Comparison of ENCODE assay signal across 32 cellular contexts in the genomic region with DNA sequence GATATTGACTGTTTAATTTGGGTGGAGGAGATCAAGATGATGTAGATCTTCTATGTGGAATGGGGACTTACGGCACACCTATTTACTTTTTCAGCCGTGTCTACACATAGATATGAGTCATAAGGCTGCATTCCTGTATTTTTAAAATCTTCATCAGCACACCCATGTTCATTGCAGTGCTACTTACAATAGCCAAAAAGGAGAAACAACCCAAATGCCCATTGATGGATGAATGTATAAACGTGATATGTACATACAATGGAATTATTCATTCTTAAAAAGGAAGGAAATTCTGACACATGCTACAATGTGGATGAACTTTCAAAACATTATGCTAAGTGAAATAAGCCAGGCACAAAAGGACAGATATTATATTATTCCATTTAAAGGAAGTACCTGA.
"Had no signal": no experiment of that assay in that cellular context is flagged by ENCODE, and none has a peak within 500 bp of the region (broad histone marks: within the 10 kb centered on the region; RNA-seq: fewer than 3 reads in every experiment).

No MANE protein-coding gene starts in this region.

- H3K9me3 ChIP-seq: Peyer's patch had no signal

- FAIRE-seq: K562 had no signal

- H3K27ac Mint-ChIP-seq: activated CD4-positive, alpha-beta T cell treated with anti-CD3 and anti-CD28 coated beads, Interleukin-2, amount 10 ng/mL, durations not matched to agents 24 days and 14 days; activated CD8-positive, alpha-beta T cell treated with anti-CD3 and anti-CD28 coated beads for 36 hours; activated naive CD4-positive, alpha-beta T cell treated with anti-CD3 and anti-CD28 coated beads, Interleukin-2, amount 50 U/mL, for 72 hours; activated naive CD8-positive, alpha-beta T cell treated with anti-CD3 and anti-CD28 coated beads, Interleukin-2, amount 50 U/mL, for 24 hours; activated T-cell treated with anti-CD3 and anti-CD28 coated beads, Interleukin-2, amount 50 U/mL, for 72 hours; activated T-helper 17 cell treated with anti-CD3 and anti-CD28 coated beads, Interleukin-2, amount 50 U/mL, for 72 hours; T-cell had no signal

- H3K4me3 ChIP-seq: K562 had no signal

- H3K9me3 Mint-ChIP-seq: activated CD8-positive, alpha-beta T cell treated with anti-CD3 and anti-CD28 coated beads for 36 hours had no signal

- H3K27me3 ChIP-seq: Peyer's patch had no signal

- H3K36me3 Mint-ChIP-seq: T-cell had no signal

- H3K27ac ChIP-seq: WERI-Rb-1 had no signal

- H3K4me3 Mint-ChIP-seq: activated CD4-positive, alpha-beta T cell treated with anti-CD3 and anti-CD28 coated beads, Interleukin-2, amount 10 ng/mL, durations not matched to agents 24 days and 14 days; activated CD8-positive, alpha-beta T cell treated with anti-CD3 and anti-CD28 coated beads for 36 hours; activated naive CD8-positive, alpha-beta T cell treated with anti-CD3 and anti-CD28 coated beads, Interleukin-2, amount 50 U/mL, for 24 hours; activated T-cell treated with anti-CD3 and anti-CD28 coated beads, Interleukin-2, amount 50 U/mL, for 72 hours; activated T-helper 17 cell treated with anti-CD3 and anti-CD28 coated beads, Interleukin-2, amount 50 U/mL, for 72 hours; brain; T-helper 17 cell had no signal

- DNase-seq: activated CD4-positive, alpha-beta T cell treated with anti-CD3 and anti-CD28 coated beads, Interleukin-2, amount 10 ng/mL, durations not matched to agents 24 days and 14 days; activated CD4-positive, alpha-beta T cell treated with anti-CD3 and anti-CD28 coated beads, Interleukin-2, amount 50 U/mL, for 4 hours; activated CD4-positive, CD25-positive, alpha-beta regulatory T cell; activated CD8-positive, alpha-beta T cell treated with anti-CD3 and anti-CD28 coated beads for 36 hours; activated effector memory CD4-positive, alpha-beta T cell treated with anti-CD3 and anti-CD28 coated beads, Interleukin-2, amount 50 U/mL, for 16 hours; activated naive CD4-positive, alpha-beta T cell; activated naive CD8-positive, alpha-beta T cell treated with anti-CD3 and anti-CD28 coated beads, Interleukin-2, amount 50 U/mL, for 24 hours; activated T-cell treated with anti-CD3 and anti-CD28 coated beads, Interleukin-2, amount 50 U/mL, for 1 hour; activated T-cell treated with anti-CD3 and anti-CD28 coated beads, Interleukin-2, amount 50 U/mL, for 72 hours; anterior cingulate cortex; central memory CD4-positive, alpha-beta T cell; NCI-H1092 treated with DMSO at 0.1 percent for 48 hours; NCI-H1417; NCI-H146; NCI-H187; NCI-H2029 treated with DMSO at 0.1 percent for 48 hours; NCI-H2107; NCI-H2171 treated with DMSO at 0.1 percent for 48 hours; NCI-H2227 treated with DMSO at 0.1 percent for 48 hours; NCI-H446; NCI-H524 treated with DMSO at 0.1 percent for 48 hours; Peyer's patch; RPMI8226; SIG-M5; T-cell; T-helper 17 cell; T1000; WERI-Rb-1 had no signal

- H3K27me3 Mint-ChIP-seq: activated CD8-positive, alpha-beta T cell treated with anti-CD3 and anti-CD28 coated beads for 36 hours; activated naive CD8-positive, alpha-beta T cell treated with anti-CD3 and anti-CD28 coated beads, Interleukin-2, amount 50 U/mL, for 24 hours had no signal
